In genomic region chr3:122258757-122259371, GRCh38 we compare ENCODE assay signal across 8 cellular contexts.
DNase-seq lines count a peak whose midpoint lies in the region; ATAC-seq and TF ChIP-seq lines count a peak whose summit lies in the region.

No MANE protein-coding gene starts in this region.

- H3K9me3 ChIP-seq in NT2/D1 (ENCODE audit: insufficient read depth, low read length), result no peaks in the 10 kb centered on the region
- no peaks in the 10 kb centered on the region for H3K9me3 ChIP-seq in gastroesophageal sphincter

- no peak for TF ChIP-seq POLR2A in gastroesophageal sphincter (IDR thresholded peaks at IDR 0.05)

- H3K9ac ChIP-seq in NT2/D1 (ENCODE audit: insufficient read length, low read depth), result no peak overlapping the region

- H3K4me1 ChIP-seq in NT2/D1 (ENCODE audit: insufficient read depth, insufficient read length) (no peaks in the 10 kb centered on the region), gastroesophageal sphincter (no peaks in the 10 kb centered on the region)

- H3K4me3 ChIP-seq in NT2/D1 (ENCODE audit: insufficient read length, low read depth), result no peak overlapping the region
- H3K4me3 ChIP-seq in gastroesophageal sphincter, result no peak overlapping the region

- TF ChIP-seq CTCF in gastroesophageal sphincter (IDR thresholded peaks at IDR 0.05), result peak in 3 of 4 experiments; percentile 3 to 42 (median 29)

- H3K27me3 ChIP-seq in NT2/D1 (ENCODE audit: insufficient read depth, insufficient read length), result no peaks in the 10 kb centered on the region
- peaks cover 9% of the 10 kb centered on the region for H3K27me3 ChIP-seq in gastroesophageal sphincter

- H3K36me3 ChIP-seq in NT2/D1 (ENCODE audit: insufficient read depth, insufficient read length, low read length) (no peaks in the 10 kb centered on the region), gastroesophageal sphincter (no peaks in the 10 kb centered on the region)

- H3K27ac ChIP-seq in gastroesophageal sphincter, result no peak overlapping the region

- DNase-seq in DMS153 (lab: John Stamatoyannopoulos, UW) (peak; percentile 68), NT2/D1 (ENCODE audit: low read depth, low spot score) (peak; percentile 64), pons (ENCODE audit: low spot score) (peak; percentile 37), epidermal melanocyte (ENCODE audit: insufficient read length, low spot score) (no peak)
- DNase-seq in activated T-cell treated with anti-CD3 and anti-CD28 coated beads, Interleukin-2, amount 50 U/mL, for 48 hours, result peak; percentile 75 to 79

- no peak for TF ChIP-seq EP300 in gastroesophageal sphincter (IDR thresholded peaks at IDR 0.05)

- WGBS in gastroesophageal sphincter (ENCODE audit: low coverage in 1 of 2), 2 donors, result 9% methylated on average over 3 to 6 of the region's 7 CpGs

- peak; percentile 92 for ATAC-seq in GM19463 (IDR thresholded peaks at IDR 0.05; ENCODE audit: unreplicated experiment)
- peak; percentile 50 for ATAC-seq in HG03558 (IDR thresholded peaks at IDR 0.05; ENCODE audit: extremely low read depth, unreplicated experiment)
- no peak for ATAC-seq in gastroesophageal sphincter
